1 cellular context compared by ENCODE assay signal in genomic region chr15:59105839-59106238, GRCh38.
TF ChIP-seq lines count a peak whose summit lies in the region.

No MANE protein-coding gene starts in this region.

TF ChIP-seq in GM12878, 131 proteins besides CTCF, POLR2A, EP300 and RAD21:
- TF ChIP-seq PRDM15 (CRISPR knock-in tag; IDR thresholded peaks at IDR 0.05) (no peak), SMC3 (IDR thresholded peaks at IDR 0.05; ENCODE audit: borderline replicate concordance, low read length) (0 out of 2 replicates have a peak, but pooled peaks have one; percentile 6)
